ENCODE assay signal across 9 cellular contexts in the genomic region with DNA sequence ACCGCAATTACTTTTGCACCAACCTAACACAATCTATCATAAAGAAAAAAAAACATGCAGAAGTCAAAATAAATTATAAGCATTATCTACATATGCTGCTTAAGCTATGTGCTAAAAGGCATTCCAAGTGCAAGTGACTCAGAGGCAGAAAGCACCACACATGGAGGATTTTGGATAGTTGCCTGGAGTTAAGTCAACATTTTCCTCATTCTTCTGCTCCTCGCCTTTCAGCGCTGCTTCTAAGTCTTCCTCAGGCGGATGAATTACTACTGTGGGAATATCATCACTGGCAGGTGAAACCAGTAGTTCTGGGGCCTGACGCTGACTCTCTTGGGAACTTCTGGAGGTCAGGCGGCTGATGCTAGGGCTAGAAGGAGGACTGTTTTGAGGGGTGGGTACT. TPM values are rescaled to one million over a fixed set of nuclear protein-coding genes. Genes with fewer than 3 reads are reported as not detected.
DNase-seq lines count a peak whose midpoint lies in the region; ATAC-seq lines count a peak whose summit lies in the region.
"Had no signal": no experiment of that assay in that cellular context is flagged by ENCODE, and none has a peak within 500 bp of the region (broad histone marks: within the 10 kb centered on the region; RNA-seq: fewer than 3 reads in every experiment).

No MANE protein-coding gene starts in this region.

- no peak overlapping the region for H3K14ac ChIP-seq in trophoblast cell (ENCODE audit: low read length)

- peak; percentile 95 for DNase-seq in ELR (ENCODE audit: low read depth)
- peak; percentile 65 to 75 for DNase-seq in SJSA1 (ENCODE audit: low read depth in 1 of 2, low spot score in 2 of 2)
- peak; percentile 94 for DNase-seq in fibroblast of the conjunctiva (ENCODE audit: low read depth)
- DNase-seq in trophoblast cell = peak; percentile 39 to 61
- no peak for DNase-seq in RPMI8226
- DNase-seq: NCI-H1436 treated with DMSO at 0.1 percent for 48 hours had no signal

- H2BK120ac ChIP-seq in trophoblast cell (ENCODE audit: insufficient read depth, low read length, poor library complexity) = no peak overlapping the region

- H3K27ac ChIP-seq in SJSA1 (no peak overlapping the region), trophoblast cell (ENCODE audit: low read depth, low read length) (no peak overlapping the region)

- no peak overlapping the region for H2BK12ac ChIP-seq in trophoblast cell (ENCODE audit: low read length)

- no peaks in the 10 kb centered on the region for H3K27me3 ChIP-seq in SJSA1 (replicated peaks)
- H3K27me3 ChIP-seq in trophoblast cell (ENCODE audit: insufficient read depth, low read length) = no peaks in the 10 kb centered on the region

- no peak overlapping the region for H2AK5ac ChIP-seq in trophoblast cell (ENCODE audit: low read length)

- H3K4me3 ChIP-seq in SJSA1 (no peak overlapping the region), trophoblast cell (ENCODE audit: low read depth, low read length) (no peak overlapping the region)

- no peak for ATAC-seq in GM18520 (IDR thresholded peaks at IDR 0.05; ENCODE audit: unreplicated experiment)
- no peak for ATAC-seq in activated CD4-positive, CD25-positive, alpha-beta regulatory T cell treated with anti-CD3 and anti-CD28 coated beads, Interleukin-2, amount 50 U/mL, for 24 hours
- ATAC-seq in HG03097 (IDR thresholded peaks at IDR 0.05; ENCODE audit: low FRiP score, unreplicated experiment) = no peak

- H3K18ac ChIP-seq in trophoblast cell (ENCODE audit: low read length) = no peak overlapping the region

- no peak overlapping the region for H2BK5ac ChIP-seq in trophoblast cell (ENCODE audit: low read depth, low read length, poor library complexity)

- H3K23ac ChIP-seq in trophoblast cell (ENCODE audit: low read length) = no peak overlapping the region

- H3K9me3 ChIP-seq in SJSA1 (replicated peaks) = no peaks in the 10 kb centered on the region
- H3K9me3 ChIP-seq in trophoblast cell (ENCODE audit: insufficient read depth, low read depth, low read length) = peaks cover 1% of the 10 kb centered on the region

- no peaks in the 10 kb centered on the region for H3K79me1 ChIP-seq in trophoblast cell (ENCODE audit: low read length)

- no peak overlapping the region for H3K4ac ChIP-seq in trophoblast cell (ENCODE audit: low read depth, low read length)

- H3K36me3 ChIP-seq in SJSA1 = peaks cover 32% of the 10 kb centered on the region
- peaks cover 10 to 18% of the 10 kb centered on the region in 2 experiments for H3K36me3 ChIP-seq in trophoblast cell (ENCODE audit: control insufficient read depth in 1 of 2, insufficient read depth in 2 of 2, low read length in 2 of 2)

- peaks cover 2% of the 10 kb centered on the region for H3K79me2 ChIP-seq in trophoblast cell (ENCODE audit: control insufficient read depth, insufficient read depth, low read length, poor library complexity)

- H3K4me1 ChIP-seq in SJSA1 (replicated peaks) = peaks cover 10% of the 10 kb centered on the region
- H3K4me1 ChIP-seq in trophoblast cell (ENCODE audit: control insufficient read depth in 1 of 2, insufficient read depth in 2 of 2, low read length in 2 of 2) = no peaks in the 10 kb centered on the region

- no peak overlapping the region for H3K9ac ChIP-seq in trophoblast cell (ENCODE audit: low read length)

- WGBS in trophoblast cell (ENCODE audit: extremely low coverage, insufficient coverage, insufficient read length) = no CpG with 5 or more reads among the region's 6 CpGs

- H3K4me2 ChIP-seq in trophoblast cell (ENCODE audit: low read length) = no peak overlapping the region

- H4K12ac ChIP-seq in trophoblast cell (ENCODE audit: low read depth, low read length) = no peak overlapping the region

- H2AFZ ChIP-seq in trophoblast cell (ENCODE audit: insufficient read depth, low read length, poor library complexity) = no peak overlapping the region

- no peak overlapping the region for H4K91ac ChIP-seq in trophoblast cell (ENCODE audit: low read depth, low read length)

- no peak overlapping the region for H4K8ac ChIP-seq in trophoblast cell (ENCODE audit: low read depth, low read length)

RNA-seq across cellular contexts. Expression of a gene that starts 53.1 kb away (rescaled TPM):
- total RNA-seq in SJSA1 (2014; rRNA removed; shearing (Covaris generic)) = 41.6 and 76.9 TPM in 2 replicates
- polyA plus RNA-seq in trophoblast cell (2013) = 15.5 and 16.5 TPM in 2 replicates
